ENCODE assay signal across 2 cellular contexts in the genomic region with DNA sequence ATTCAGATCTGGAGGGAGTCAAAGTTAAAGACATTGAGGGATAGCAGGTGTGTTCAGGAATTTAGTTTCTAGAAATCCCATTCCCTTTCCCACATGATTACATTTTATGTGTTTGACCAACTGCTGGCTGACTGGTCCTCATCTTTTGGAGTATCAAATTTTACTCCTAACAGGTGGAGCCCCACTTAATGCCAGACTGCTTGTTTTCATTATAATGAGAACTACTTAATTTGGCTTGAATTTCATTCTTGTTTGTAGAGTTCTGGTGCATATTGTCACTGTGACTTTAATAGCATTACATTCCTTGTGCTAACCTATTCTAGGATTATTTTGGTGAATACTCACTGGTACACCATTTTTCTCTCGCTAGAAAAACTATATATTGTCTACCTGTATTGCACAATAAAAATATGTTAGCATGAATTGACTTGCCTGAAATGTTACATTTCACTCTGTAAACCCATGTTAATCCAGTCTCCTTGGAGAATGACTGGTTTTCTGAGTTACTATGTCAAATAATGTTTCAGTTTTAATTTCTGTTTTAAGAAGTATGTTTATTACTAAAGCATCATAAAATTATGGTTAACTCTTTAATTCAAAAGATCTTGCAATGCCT.
TF ChIP-seq lines count a peak whose summit lies in the region.

No MANE protein-coding gene starts in this region.

TF ChIP-seq in IMR-90, 13 proteins besides CTCF, POLR2A, EP300 and RAD21:
- TF ChIP-seq BHLHE40 (IDR thresholded peaks at IDR 0.05; ENCODE audit: low read depth, low read length) (no peak), CEBPB (IDR thresholded peaks at IDR 0.05; ENCODE audit: low read depth, low read length) (peak; percentile 61)

TF ChIP-seq in SK-N-SH treated with all-trans-retinoic acid at 6 μM for 48 hours, 23 proteins besides CTCF, POLR2A, EP300 and RAD21:
- TF ChIP-seq, protein P1, sequence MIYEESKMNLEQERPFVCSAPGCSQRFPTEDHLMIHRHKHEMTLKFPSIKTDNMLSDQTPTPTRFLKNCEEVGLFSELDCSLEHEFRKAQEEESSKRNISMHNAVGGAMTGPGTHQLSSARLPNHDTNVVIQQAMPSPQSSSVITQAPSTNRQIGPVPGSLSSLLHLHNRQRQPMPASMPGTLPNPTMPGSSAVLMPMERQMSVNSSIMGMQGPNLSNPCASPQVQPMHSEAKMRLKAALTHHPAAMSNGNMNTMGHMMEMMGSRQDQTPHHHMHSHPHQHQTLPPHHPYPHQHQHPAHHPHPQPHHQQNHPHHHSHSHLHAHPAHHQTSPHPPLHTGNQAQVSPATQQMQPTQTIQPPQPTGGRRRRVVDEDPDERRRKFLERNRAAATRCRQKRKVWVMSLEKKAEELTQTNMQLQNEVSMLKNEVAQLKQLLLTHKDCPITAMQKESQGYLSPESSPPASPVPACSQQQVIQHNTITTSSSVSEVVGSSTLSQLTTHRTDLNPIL (CRISPR knock-in tag; IDR thresholded peaks at IDR 0.05; ENCODE audit: low read depth) = no peak
- TF ChIP-seq ISL1 (CRISPR knock-in tag; IDR thresholded peaks at IDR 0.05) = 0 out of 2 replicates have a peak, but pooled peaks have one; percentile 23
- TF ChIP-seq SNAI2 (CRISPR knock-in tag; IDR thresholded peaks at IDR 0.05) = no peak
- TF ChIP-seq ZNF70 (CRISPR knock-in tag; IDR thresholded peaks at IDR 0.05) = no peak
- TF ChIP-seq, protein P2, sequence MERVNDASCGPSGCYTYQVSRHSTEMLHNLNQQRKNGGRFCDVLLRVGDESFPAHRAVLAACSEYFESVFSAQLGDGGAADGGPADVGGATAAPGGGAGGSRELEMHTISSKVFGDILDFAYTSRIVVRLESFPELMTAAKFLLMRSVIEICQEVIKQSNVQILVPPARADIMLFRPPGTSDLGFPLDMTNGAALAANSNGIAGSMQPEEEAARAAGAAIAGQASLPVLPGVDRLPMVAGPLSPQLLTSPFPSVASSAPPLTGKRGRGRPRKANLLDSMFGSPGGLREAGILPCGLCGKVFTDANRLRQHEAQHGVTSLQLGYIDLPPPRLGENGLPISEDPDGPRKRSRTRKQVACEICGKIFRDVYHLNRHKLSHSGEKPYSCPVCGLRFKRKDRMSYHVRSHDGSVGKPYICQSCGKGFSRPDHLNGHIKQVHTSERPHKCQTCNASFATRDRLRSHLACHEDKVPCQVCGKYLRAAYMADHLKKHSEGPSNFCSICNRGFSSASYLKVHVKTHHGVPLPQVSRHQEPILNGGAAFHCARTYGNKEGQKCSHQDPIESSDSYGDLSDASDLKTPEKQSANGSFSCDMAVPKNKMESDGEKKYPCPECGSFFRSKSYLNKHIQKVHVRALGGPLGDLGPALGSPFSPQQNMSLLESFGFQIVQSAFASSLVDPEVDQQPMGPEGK (CRISPR knock-in tag; IDR thresholded peaks at IDR 0.05; ENCODE audit: borderline replicate concordance) = no peak
